Comparison of ENCODE assay signal across 26 cellular contexts in the genomic region with DNA sequence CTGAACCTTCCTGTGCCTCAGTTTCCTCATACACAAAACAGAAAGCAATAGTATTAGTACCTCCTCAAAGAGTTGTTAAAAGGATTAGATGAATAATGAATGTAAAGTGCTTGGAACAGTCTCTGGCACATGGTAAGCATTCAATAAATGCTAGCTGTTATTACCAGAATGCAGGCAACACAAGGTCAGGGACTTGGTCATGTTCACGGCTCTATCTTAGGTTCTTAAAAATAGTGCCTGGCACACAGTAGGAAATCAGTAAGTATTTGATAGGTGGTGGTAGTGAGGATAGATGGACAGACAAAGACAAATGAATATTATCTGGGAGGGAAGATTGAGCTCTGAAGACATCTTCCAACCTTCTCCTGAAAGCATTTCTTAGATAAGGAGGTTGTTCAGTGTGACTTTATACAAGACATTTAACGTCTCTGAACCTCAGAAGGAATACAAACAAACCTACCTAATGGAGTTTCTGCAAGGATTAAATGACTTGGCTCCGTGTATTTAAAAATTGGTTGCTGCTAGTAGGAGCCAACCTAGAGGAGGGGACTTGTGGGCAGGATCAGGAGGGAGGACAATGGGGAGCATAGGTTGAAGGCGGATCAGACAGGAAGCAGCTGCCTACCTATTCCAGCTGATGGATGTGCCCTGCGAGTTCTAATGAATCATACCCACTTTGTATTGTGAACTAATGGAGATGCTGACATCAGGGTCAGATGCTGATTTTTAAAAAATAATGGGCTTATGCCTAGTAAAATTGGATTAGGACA.
DNase-seq lines count a peak whose midpoint lies in the region; ATAC-seq, FAIRE-seq and TF ChIP-seq lines count a peak whose summit lies in the region.
"Had no signal": no experiment of that assay in that cellular context is flagged by ENCODE, and none has a peak within 500 bp of the region (broad histone marks: within the 10 kb centered on the region; RNA-seq: fewer than 3 reads in every experiment).

No MANE protein-coding gene starts in this region.

- DNase-seq in COLO668 (lab: John Stamatoyannopoulos, UW; ENCODE audit: unreplicated experiment) (peak; percentile 33), DMS153 treated with DMSO at 0.1 percent for 48 hours (lab: John Stamatoyannopoulos, UW; ENCODE audit: unreplicated experiment) (peak; percentile 48), astrocyte (ENCODE audit: low read depth) (no peak), left ventricle myocardium superior (no peak), cortex of kidney (lab: John Stamatoyannopoulos, UW) (no peak)
- DNase-seq in activated CD4-positive, alpha-beta T cell treated with anti-CD3 and anti-CD28 coated beads, Interleukin-2, amount 50 U/mL, for 4 hours = no peak
- DNase-seq: activated CD4-positive, alpha-beta T cell treated with anti-CD3 and anti-CD28 coated beads, Interleukin-2, amount 10 ng/mL, durations not matched to agents 7 days and 5 days; activated naive CD8-positive, alpha-beta T cell treated with anti-CD3 and anti-CD28 coated beads, Interleukin-2, amount 50 U/mL, for 24 hours; activated T-cell treated with anti-CD3 and anti-CD28 coated beads, Interleukin-2, amount 50 U/mL, for 48 hours; Calu3; cerebellar nuclear complex; kidney glomerular epithelial cell; NCI-H1092; NCI-H2029; ovary; PC-3; right cardiac atrium; SIG-M5; SW 1271; T1000; upper lobe of left lung had no signal

- no peak overlapping the region for H3K4me2 ChIP-seq in astrocyte (ENCODE audit: low read length)

- no peak for FAIRE-seq in astrocyte (lab: Jason Lieb, UNC)
- FAIRE-seq: GM12878, HepG2 had no signal

- peak overlapping the region; percentile 73 for H3K27ac Mint-ChIP-seq in astrocyte (ENCODE audit: unreplicated experiment)
- H3K27ac Mint-ChIP-seq: activated CD4-positive, alpha-beta T cell treated with anti-CD3 and anti-CD28 coated beads, Interleukin-2, amount 10 ng/mL, durations not matched to agents 7 days and 5 days; activated naive CD8-positive, alpha-beta T cell treated with anti-CD3 and anti-CD28 coated beads, Interleukin-2, amount 50 U/mL, for 24 hours had no signal

- no peaks in the 10 kb centered on the region for H3K36me3 ChIP-seq in astrocyte (ENCODE audit: insufficient read depth, low read length)
- H3K36me3 ChIP-seq: ovary had no signal

- H3K27ac ChIP-seq in astrocyte (ENCODE audit: low read depth, low read length) = no peak overlapping the region
- H3K27ac ChIP-seq: C4-2B, HL-60, ovary, upper lobe of left lung had no signal

- H3K4me3 ChIP-seq in astrocyte (ENCODE audit: insufficient read depth, low read depth, low read length) = no peak overlapping the region
- H3K4me3 ChIP-seq: GM12878, ovary, upper lobe of left lung had no signal

- no peaks in the 10 kb centered on the region for H3K79me2 ChIP-seq in astrocyte (ENCODE audit: insufficient read depth, low read length)

- H3K9me3 ChIP-seq in astrocyte (ENCODE audit: insufficient read depth, low read depth, low read length) = no peaks in the 10 kb centered on the region
- H3K9me3 ChIP-seq: ovary, upper lobe of left lung had no signal

- no peaks in the 10 kb centered on the region for H3K27me3 Mint-ChIP-seq in astrocyte (ENCODE audit: low read depth, unreplicated experiment)

- H3K27me3 ChIP-seq in astrocyte (ENCODE audit: insufficient read depth, low read length) = no peaks in the 10 kb centered on the region
- H3K27me3 ChIP-seq: ovary, upper lobe of left lung had no signal

- intact Hi-C loops in left ventricle myocardium superior (cut with micrococcal nuclease) = no loop called here

- H3K4me1 ChIP-seq in astrocyte (ENCODE audit: insufficient read depth, low read length) = no peaks in the 10 kb centered on the region

- H3K9ac ChIP-seq in astrocyte (ENCODE audit: low read length) = no peak overlapping the region

- peak; percentile 78 for ATAC-seq in left ventricle myocardium superior
- no peak for ATAC-seq in GM21360 (IDR thresholded peaks at IDR 0.05; ENCODE audit: unreplicated experiment)
- ATAC-seq: activated naive CD8-positive, alpha-beta T cell treated with anti-CD3 and anti-CD28 coated beads, Interleukin-2, amount 50 U/mL, for 24 hours; GM12878; PC-3 had no signal

- H4K20me1 ChIP-seq in astrocyte (ENCODE audit: insufficient read depth, low read length) = no peaks in the 10 kb centered on the region

- no peak for TF ChIP-seq CTCF in astrocyte (IDR thresholded peaks at IDR 0.05; ENCODE audit: insufficient read depth, low read depth, low read length)

- H3K4me1 Mint-ChIP-seq in astrocyte (ENCODE audit: low read depth, unreplicated experiment) = peaks cover 4% of the 10 kb centered on the region
- H3K4me1 Mint-ChIP-seq: activated CD4-positive, alpha-beta T cell treated with anti-CD3 and anti-CD28 coated beads, Interleukin-2, amount 10 ng/mL, durations not matched to agents 7 days and 5 days; activated naive CD8-positive, alpha-beta T cell treated with anti-CD3 and anti-CD28 coated beads, Interleukin-2, amount 50 U/mL, for 24 hours had no signal

- H2AFZ ChIP-seq in astrocyte (ENCODE audit: low read depth, low read length) = no peak overlapping the region

- no peak overlapping the region for H3K4me3 Mint-ChIP-seq in astrocyte (ENCODE audit: unreplicated experiment)
- H3K4me3 Mint-ChIP-seq: activated CD4-positive, alpha-beta T cell treated with anti-CD3 and anti-CD28 coated beads, Interleukin-2, amount 10 ng/mL, durations not matched to agents 7 days and 5 days; activated naive CD8-positive, alpha-beta T cell treated with anti-CD3 and anti-CD28 coated beads, Interleukin-2, amount 50 U/mL, for 24 hours had no signal

- peaks cover 12% of the 10 kb centered on the region for H3K36me3 Mint-ChIP-seq in astrocyte (ENCODE audit: low read depth, unreplicated experiment)

- no peaks in the 10 kb centered on the region for H3K9me3 Mint-ChIP-seq in astrocyte (ENCODE audit: unreplicated experiment)
- H3K9me3 Mint-ChIP-seq: activated CD4-positive, alpha-beta T cell treated with anti-CD3 and anti-CD28 coated beads, Interleukin-2, amount 10 ng/mL, durations not matched to agents 7 days and 5 days; activated naive CD8-positive, alpha-beta T cell treated with anti-CD3 and anti-CD28 coated beads, Interleukin-2, amount 50 U/mL, for 24 hours had no signal

Comparison
In these comparisons a context has a peak if more than half of its experiments do, and no peak if none do; other contexts are left out.
1. DNase-seq: peak in COLO668 (single experiment) and DMS153 treated with DMSO at 0.1 percent for 48 hours (single experiment); none in astrocyte (single experiment), left ventricle myocardium superior (single experiment), activated CD4-positive, alpha-beta T cell treated with anti-CD3 and anti-CD28 coated beads, Interleukin-2, amount 50 U/mL, for 4 hours (0 of 2) and cortex of kidney (single experiment).